9 cellular contexts compared by ENCODE assay signal in the genomic region with DNA sequence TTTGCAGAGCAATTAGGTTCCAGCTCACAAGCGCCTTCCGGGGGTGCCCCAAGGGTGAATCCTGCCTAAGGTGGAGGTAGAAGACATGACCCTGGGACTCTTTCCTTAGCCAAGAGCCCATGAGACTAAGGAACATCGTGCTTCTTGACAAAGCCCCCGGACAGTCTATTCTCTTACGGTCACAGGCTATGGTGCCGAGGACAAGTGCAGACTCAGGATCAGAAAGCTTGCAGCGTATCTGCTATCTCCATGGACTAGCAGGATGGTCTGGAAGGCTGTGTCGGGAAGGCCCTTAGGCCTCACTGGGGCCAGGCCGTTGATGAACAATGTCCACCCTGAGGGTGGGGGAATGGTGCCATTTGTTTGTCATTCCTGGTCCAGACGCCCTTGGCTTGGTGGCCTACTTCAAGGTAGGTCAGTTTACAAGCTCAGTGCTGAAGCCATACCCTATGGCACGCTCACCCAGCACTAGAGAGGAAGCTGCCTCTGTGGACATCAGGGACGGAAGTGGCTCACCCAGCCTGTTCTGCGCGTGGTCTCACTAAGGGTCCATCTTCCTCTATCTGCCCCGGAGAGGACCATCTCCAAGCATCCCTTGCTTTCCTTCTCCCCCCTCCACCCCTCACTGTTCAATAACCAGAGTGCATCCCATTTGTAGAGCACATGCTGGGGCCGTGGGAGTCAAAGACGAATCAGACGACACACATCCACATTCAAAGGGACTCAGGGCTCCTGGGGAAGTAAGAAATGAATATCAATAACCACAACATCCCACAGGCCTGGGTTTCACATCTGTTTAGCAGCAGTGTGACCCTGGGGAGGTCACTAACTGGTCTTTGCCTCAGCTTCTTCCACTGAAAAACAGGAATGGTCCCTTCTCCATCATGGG. TPM values are rescaled to one million over a fixed set of nuclear protein-coding genes. Genes with fewer than 3 reads are reported as not detected.
DNase-seq lines count a peak whose midpoint lies in the region; ATAC-seq and TF ChIP-seq lines count a peak whose summit lies in the region.
"Had no signal": no experiment of that assay in that cellular context is flagged by ENCODE, and none has a peak within 500 bp of the region (broad histone marks: within the 10 kb centered on the region; RNA-seq: fewer than 3 reads in every experiment).

No MANE protein-coding gene starts in this region.

- CTCF ChIA-PET in AG04450 (lab: Charles Lee) (no interaction called here), mammary epithelial cell (lab: Charles Lee; ENCODE audit: low non-redundant PET) (no interaction called here)

- no peaks in the 10 kb centered on the region for H4K20me1 ChIP-seq in mammary epithelial cell (ENCODE audit: insufficient read depth, low read length)

- H3K4me3 ChIP-seq in AG04450 (ENCODE audit: low read depth, low read length): no peak overlapping the region
- H3K4me3 ChIP-seq in mammary epithelial cell (replicated peaks in 1 of 3; ENCODE audit: insufficient read depth in 1 of 3, low read depth in 2 of 3, low read length in 3 of 3): no peak overlapping the region
- H3K4me3 ChIP-seq: vagina had no signal

- DNase-seq in AG04450 (ENCODE audit: low read depth, low spot score): no peak
- peak; percentile 36 for DNase-seq in GM19238 (ENCODE audit: insufficient read length, low spot score)
- DNase-seq in kidney tubule cell (ENCODE audit: low spot score): peak; percentile 1
- DNase-seq in HK-2 (ENCODE audit: unreplicated experiment): no peak
- no peak for DNase-seq in dedifferentiated amniotic fluid mesenchymal stem cell (ENCODE audit: extremely low spot score)
- no peak for DNase-seq in mammary epithelial cell

- H3K9me3 ChIP-seq in AG04450 (ENCODE audit: control insufficient read depth, insufficient read depth, low read length) (no peaks in the 10 kb centered on the region; the same call in 1 of the 2 replicates), mammary epithelial cell (replicated peaks; ENCODE audit: insufficient read depth, low read length) (no peaks in the 10 kb centered on the region)
- H3K9me3 ChIP-seq: vagina had no signal

- no peak overlapping the region for H2AFZ ChIP-seq in mammary epithelial cell (ENCODE audit: low read depth, low read length)

- intact Hi-C loops in mammary epithelial cell (cut with micrococcal nuclease): no loop called here

- H3K36me3 ChIP-seq in mammary epithelial cell (ENCODE audit: insufficient read depth, low read length): peaks cover 6% of the 10 kb centered on the region

- WGBS in mammary epithelial cell (ENCODE audit: low coverage, missing lambda C conversion rate): 77% methylated on average over 18 of the region's 18 CpGs

- no peak overlapping the region for H3K9ac ChIP-seq in mammary epithelial cell (ENCODE audit: insufficient read depth, low read length)

- H3K4me2 ChIP-seq in mammary epithelial cell (ENCODE audit: insufficient read depth, low read depth, low read length): no peak overlapping the region

- dilution Hi-C loops in mammary epithelial cell (cut with HindIII; ENCODE audit: low sequenced_read_pairs): no loop called here

- POLR2A ChIA-PET in AG04450 (lab: Yijun Ruan, JAX): no interaction called here

- in situ Hi-C loops in mammary epithelial cell (cut with MboI; ENCODE audit: low sequenced_read_pairs in 2 of 2): no loop called here

- H3K27ac ChIP-seq in AG04450 (ENCODE audit: low read depth, low read length) (peak overlapping the region; percentile 31), mammary epithelial cell (ENCODE audit: insufficient read depth, low read depth, low read length) (no peak overlapping the region)
- H3K27ac ChIP-seq: vagina had no signal

- H3K79me2 ChIP-seq in mammary epithelial cell (ENCODE audit: insufficient read depth, low read length): no peaks in the 10 kb centered on the region

- BruUV-seq in mammary epithelial cell (replicated peaks; lab: Mats Ljungman, UMichigan): no TSS peak

- no peaks in the 10 kb centered on the region for H3K4me1 ChIP-seq in mammary epithelial cell (ENCODE audit: insufficient read depth, low read length)
- H3K4me1 ChIP-seq: vagina had no signal

- H3K27me3 ChIP-seq in AG04450 (ENCODE audit: control insufficient read depth, insufficient read depth, low read length) (no peaks in the 10 kb centered on the region), mammary epithelial cell (ENCODE audit: insufficient read depth, low read length) (no peaks in the 10 kb centered on the region)
- H3K27me3 ChIP-seq: vagina had no signal

- ATAC-seq in HG03460 (IDR thresholded peaks at IDR 0.05; ENCODE audit: unreplicated experiment) (peak; percentile 70), GM21786 (IDR thresholded peaks at IDR 0.05; ENCODE audit: unreplicated experiment) (no peak)

- TF ChIP-seq CTCF in AG04450 (IDR thresholded peaks at IDR 0.05; ENCODE audit: low read depth, low read length): no peak
- TF ChIP-seq CTCF in mammary epithelial cell (conservative IDR thresholded peaks at IDR 0.05 in 1 of 2, IDR thresholded peaks at IDR 0.05 in 1 of 2; ENCODE audit: extremely low read depth in 1 of 2, insufficient read depth in 1 of 2, low read depth in 1 of 2, low read length in 2 of 2): no peak

RNA-seq across cellular contexts. Expression of gene IQSEC3, which starts 45.0 kb away (rescaled TPM):
- 0.47 and 0.71 TPM in 2 replicates for polyA plus RNA-seq in AG04450 (2011; rRNA removed)
- polyA minus RNA-seq in AG04450 (2011; rRNA and poly(A)+ RNA removed): 0.52 and 0.74 TPM in 2 replicates
- not detected for total RNA-seq in mammary epithelial cell
- polyA plus RNA-seq in mammary epithelial cell: not detected
- polyA minus RNA-seq in mammary epithelial cell: not detected

Comparison
In these comparisons a context has a peak if more than half of its experiments do, and no peak if none do; other contexts are left out.
1. DNase-seq: peak in GM19238 (single experiment) and kidney tubule cell (single experiment); none in AG04450 (single experiment), HK-2 (single experiment), dedifferentiated amniotic fluid mesenchymal stem cell (single experiment) and mammary epithelial cell (single experiment).